1 cellular context compared by ENCODE assay signal in the genomic region with DNA sequence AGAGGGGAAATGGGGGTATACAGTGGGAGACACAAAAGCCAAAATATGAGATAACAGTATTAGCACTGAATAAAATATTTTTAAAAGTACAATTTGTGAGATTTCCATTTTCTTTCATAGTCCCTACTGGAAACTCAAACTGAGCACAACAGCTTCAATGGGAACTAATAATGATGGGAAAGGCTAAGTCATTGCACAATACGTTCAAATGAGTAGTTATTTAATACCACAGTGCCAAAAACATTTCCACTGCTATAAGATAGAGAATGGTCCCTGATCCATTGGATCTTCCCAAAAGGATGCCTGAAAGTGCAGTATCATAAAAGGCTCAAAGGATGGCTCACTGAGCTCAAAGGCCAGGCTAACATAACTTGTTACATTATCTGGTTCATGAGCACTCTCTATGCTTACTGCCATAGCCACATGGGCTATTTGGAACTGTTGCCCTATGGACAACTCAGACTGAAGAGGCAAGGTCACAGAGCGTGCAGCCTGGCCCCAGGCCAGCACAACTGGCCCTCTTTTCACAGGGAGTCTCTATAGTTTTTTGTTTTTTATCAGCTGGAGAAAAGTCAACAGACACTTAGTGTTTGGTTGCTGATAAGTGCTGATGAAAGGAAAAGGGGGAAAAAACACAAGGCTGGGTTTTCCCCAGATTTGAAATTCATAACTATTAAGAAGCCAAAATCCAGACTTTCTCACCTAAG.
TF ChIP-seq lines count a peak whose summit lies in the region.

No MANE protein-coding gene starts in this region.

TF ChIP-seq in K562, 482 proteins besides CTCF, POLR2A, EP300 and RAD21 (continued from another document and continues in another):
- TF ChIP-seq, protein P1, sequence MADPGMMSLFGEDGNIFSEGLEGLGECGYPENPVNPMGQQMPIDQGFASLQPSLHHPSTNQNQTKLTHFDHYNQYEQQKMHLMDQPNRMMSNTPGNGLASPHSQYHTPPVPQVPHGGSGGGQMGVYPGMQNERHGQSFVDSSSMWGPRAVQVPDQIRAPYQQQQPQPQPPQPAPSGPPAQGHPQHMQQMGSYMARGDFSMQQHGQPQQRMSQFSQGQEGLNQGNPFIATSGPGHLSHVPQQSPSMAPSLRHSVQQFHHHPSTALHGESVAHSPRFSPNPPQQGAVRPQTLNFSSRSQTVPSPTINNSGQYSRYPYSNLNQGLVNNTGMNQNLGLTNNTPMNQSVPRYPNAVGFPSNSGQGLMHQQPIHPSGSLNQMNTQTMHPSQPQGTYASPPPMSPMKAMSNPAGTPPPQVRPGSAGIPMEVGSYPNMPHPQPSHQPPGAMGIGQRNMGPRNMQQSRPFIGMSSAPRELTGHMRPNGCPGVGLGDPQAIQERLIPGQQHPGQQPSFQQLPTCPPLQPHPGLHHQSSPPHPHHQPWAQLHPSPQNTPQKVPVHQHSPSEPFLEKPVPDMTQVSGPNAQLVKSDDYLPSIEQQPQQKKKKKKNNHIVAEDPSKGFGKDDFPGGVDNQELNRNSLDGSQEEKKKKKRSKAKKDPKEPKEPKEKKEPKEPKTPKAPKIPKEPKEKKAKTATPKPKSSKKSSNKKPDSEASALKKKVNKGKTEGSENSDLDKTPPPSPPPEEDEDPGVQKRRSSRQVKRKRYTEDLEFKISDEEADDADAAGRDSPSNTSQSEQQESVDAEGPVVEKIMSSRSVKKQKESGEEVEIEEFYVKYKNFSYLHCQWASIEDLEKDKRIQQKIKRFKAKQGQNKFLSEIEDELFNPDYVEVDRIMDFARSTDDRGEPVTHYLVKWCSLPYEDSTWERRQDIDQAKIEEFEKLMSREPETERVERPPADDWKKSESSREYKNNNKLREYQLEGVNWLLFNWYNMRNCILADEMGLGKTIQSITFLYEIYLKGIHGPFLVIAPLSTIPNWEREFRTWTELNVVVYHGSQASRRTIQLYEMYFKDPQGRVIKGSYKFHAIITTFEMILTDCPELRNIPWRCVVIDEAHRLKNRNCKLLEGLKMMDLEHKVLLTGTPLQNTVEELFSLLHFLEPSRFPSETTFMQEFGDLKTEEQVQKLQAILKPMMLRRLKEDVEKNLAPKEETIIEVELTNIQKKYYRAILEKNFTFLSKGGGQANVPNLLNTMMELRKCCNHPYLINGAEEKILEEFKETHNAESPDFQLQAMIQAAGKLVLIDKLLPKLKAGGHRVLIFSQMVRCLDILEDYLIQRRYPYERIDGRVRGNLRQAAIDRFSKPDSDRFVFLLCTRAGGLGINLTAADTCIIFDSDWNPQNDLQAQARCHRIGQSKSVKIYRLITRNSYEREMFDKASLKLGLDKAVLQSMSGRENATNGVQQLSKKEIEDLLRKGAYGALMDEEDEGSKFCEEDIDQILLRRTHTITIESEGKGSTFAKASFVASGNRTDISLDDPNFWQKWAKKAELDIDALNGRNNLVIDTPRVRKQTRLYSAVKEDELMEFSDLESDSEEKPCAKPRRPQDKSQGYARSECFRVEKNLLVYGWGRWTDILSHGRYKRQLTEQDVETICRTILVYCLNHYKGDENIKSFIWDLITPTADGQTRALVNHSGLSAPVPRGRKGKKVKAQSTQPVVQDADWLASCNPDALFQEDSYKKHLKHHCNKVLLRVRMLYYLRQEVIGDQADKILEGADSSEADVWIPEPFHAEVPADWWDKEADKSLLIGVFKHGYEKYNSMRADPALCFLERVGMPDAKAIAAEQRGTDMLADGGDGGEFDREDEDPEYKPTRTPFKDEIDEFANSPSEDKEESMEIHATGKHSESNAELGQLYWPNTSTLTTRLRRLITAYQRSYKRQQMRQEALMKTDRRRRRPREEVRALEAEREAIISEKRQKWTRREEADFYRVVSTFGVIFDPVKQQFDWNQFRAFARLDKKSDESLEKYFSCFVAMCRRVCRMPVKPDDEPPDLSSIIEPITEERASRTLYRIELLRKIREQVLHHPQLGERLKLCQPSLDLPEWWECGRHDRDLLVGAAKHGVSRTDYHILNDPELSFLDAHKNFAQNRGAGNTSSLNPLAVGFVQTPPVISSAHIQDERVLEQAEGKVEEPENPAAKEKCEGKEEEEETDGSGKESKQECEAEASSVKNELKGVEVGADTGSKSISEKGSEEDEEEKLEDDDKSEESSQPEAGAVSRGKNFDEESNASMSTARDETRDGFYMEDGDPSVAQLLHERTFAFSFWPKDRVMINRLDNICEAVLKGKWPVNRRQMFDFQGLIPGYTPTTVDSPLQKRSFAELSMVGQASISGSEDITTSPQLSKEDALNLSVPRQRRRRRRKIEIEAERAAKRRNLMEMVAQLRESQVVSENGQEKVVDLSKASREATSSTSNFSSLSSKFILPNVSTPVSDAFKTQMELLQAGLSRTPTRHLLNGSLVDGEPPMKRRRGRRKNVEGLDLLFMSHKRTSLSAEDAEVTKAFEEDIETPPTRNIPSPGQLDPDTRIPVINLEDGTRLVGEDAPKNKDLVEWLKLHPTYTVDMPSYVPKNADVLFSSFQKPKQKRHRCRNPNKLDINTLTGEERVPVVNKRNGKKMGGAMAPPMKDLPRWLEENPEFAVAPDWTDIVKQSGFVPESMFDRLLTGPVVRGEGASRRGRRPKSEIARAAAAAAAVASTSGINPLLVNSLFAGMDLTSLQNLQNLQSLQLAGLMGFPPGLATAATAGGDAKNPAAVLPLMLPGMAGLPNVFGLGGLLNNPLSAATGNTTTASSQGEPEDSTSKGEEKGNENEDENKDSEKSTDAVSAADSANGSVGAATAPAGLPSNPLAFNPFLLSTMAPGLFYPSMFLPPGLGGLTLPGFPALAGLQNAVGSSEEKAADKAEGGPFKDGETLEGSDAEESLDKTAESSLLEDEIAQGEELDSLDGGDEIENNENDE (IDR thresholded peaks at IDR 0.05; ENCODE audit: low read depth, low read length): no peak
- TF ChIP-seq PML (IDR thresholded peaks at IDR 0.05; ENCODE audit: low read length) (peak; percentile 60), FOXM1 (IDR thresholded peaks at IDR 0.05; ENCODE audit: low read depth) (peak; percentile 86), FOXM1 (CRISPR knock-in tag; IDR thresholded peaks at IDR 0.05; ENCODE audit: low read depth) (no peak), ZNF766 (CRISPR knock-in tag; conservative IDR thresholded peaks at IDR 0.05) (peak; percentile 39; the same call in 1 of the 2 replicates), JUND (IDR thresholded peaks at IDR 0.05; ENCODE audit: borderline replicate concordance, low read depth, low read length) (peak; percentile 63; the same call in 1 of the 2 replicates), JUND (tag; IDR thresholded peaks at IDR 0.05; ENCODE audit: borderline replicate concordance, low read depth, low read length) (peak; percentile 45; the same call in 1 of the 3 replicates), NR2C2 (CRISPR knock-in tag; IDR thresholded peaks at IDR 0.05) (no peak), NR2C2 (tag; IDR thresholded peaks at IDR 0.05) (peak; percentile 68), MYBL2 (IDR thresholded peaks at IDR 0.05; ENCODE audit: low read depth) (peak; percentile 8; the same call in 1 of the 2 replicates), MYBL2 (CRISPR knock-in tag; IDR thresholded peaks at IDR 0.05; ENCODE audit: borderline replicate concordance) (no peak), CCNT2 (IDR thresholded peaks at IDR 0.05; ENCODE audit: borderline replicate concordance, extremely low read depth, insufficient read length, low read depth, low read length) (peak; percentile 25), GATAD2A (IDR thresholded peaks at IDR 0.05) (peak; percentile 65; the same call in 1 of the 2 replicates), TEAD4 (IDR thresholded peaks at IDR 0.05; ENCODE audit: low read length) (peak; percentile 85), TEAD4 (CRISPR knock-in tag; IDR thresholded peaks at IDR 0.05; ENCODE audit: borderline replicate concordance) (no peak), MEIS2 (IDR thresholded peaks at IDR 0.05; ENCODE audit: partially characterized antibody) (peak; percentile 58), EHMT2 (IDR thresholded peaks at IDR 0.05) (peak; percentile 72; the same call in 1 of the 2 replicates), C11orf30 (IDR thresholded peaks at IDR 0.05; ENCODE audit: low read depth) (peak; percentile 85), FOXK2 (conservative IDR thresholded peaks at IDR 0.05 in 1 of 2, IDR thresholded peaks at IDR 0.05 in 1 of 2; ENCODE audit: low read depth in 2 of 2) (peak; percentile 70 to 79)
- TF ChIP-seq, protein P2, sequence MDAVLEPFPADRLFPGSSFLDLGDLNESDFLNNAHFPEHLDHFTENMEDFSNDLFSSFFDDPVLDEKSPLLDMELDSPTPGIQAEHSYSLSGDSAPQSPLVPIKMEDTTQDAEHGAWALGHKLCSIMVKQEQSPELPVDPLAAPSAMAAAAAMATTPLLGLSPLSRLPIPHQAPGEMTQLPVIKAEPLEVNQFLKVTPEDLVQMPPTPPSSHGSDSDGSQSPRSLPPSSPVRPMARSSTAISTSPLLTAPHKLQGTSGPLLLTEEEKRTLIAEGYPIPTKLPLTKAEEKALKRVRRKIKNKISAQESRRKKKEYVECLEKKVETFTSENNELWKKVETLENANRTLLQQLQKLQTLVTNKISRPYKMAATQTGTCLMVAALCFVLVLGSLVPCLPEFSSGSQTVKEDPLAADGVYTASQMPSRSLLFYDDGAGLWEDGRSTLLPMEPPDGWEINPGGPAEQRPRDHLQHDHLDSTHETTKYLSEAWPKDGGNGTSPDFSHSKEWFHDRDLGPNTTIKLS (IDR thresholded peaks at IDR 0.05; ENCODE audit: borderline replicate concordance, low read depth): peak; percentile 21; the same call in 1 of the 2 replicates
- TF ChIP-seq, protein P3, sequence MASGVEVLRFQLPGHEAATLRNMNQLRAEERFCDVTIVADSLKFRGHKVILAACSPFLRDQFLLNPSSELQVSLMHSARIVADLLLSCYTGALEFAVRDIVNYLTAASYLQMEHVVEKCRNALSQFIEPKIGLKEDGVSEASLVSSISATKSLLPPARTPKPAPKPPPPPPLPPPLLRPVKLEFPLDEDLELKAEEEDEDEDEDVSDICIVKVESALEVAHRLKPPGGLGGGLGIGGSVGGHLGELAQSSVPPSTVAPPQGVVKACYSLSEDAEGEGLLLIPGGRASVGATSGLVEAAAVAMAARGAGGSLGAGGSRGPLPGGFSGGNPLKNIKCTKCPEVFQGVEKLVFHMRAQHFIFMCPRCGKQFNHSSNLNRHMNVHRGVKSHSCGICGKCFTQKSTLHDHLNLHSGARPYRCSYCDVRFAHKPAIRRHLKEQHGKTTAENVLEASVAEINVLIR (CRISPR knock-in tag; IDR thresholded peaks at IDR 0.05): no peak
- TF ChIP-seq, protein P4, sequence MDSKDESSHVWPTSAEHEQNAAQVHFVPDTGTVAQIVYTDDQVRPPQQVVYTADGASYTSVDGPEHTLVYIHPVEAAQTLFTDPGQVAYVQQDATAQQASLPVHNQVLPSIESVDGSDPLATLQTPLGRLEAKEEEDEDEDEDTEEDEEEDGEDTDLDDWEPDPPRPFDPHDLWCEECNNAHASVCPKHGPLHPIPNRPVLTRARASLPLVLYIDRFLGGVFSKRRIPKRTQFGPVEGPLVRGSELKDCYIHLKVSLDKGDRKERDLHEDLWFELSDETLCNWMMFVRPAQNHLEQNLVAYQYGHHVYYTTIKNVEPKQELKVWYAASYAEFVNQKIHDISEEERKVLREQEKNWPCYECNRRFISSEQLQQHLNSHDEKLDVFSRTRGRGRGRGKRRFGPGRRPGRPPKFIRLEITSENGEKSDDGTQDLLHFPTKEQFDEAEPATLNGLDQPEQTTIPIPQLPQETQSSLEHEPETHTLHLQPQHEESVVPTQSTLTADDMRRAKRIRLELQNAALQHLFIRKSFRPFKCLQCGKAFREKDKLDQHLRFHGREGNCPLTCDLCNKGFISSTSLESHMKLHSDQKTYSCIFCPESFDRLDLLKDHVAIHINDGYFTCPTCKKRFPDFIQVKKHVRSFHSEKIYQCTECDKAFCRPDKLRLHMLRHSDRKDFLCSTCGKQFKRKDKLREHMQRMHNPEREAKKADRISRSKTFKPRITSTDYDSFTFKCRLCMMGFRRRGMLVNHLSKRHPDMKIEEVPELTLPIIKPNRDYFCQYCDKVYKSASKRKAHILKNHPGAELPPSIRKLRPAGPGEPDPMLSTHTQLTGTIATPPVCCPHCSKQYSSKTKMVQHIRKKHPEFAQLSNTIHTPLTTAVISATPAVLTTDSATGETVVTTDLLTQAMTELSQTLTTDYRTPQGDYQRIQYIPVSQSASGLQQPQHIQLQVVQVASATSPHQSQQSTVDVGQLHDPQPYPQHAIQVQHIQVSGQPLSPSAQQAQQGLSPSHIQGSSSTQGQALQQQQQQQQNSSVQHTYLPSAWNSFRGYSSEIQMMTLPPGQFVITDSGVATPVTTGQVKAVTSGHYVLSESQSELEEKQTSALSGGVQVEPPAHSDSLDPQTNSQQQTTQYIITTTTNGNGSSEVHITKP (IDR thresholded peaks at IDR 0.05; ENCODE audit: partially characterized antibody): peak; percentile 25
- TF ChIP-seq, protein P5, sequence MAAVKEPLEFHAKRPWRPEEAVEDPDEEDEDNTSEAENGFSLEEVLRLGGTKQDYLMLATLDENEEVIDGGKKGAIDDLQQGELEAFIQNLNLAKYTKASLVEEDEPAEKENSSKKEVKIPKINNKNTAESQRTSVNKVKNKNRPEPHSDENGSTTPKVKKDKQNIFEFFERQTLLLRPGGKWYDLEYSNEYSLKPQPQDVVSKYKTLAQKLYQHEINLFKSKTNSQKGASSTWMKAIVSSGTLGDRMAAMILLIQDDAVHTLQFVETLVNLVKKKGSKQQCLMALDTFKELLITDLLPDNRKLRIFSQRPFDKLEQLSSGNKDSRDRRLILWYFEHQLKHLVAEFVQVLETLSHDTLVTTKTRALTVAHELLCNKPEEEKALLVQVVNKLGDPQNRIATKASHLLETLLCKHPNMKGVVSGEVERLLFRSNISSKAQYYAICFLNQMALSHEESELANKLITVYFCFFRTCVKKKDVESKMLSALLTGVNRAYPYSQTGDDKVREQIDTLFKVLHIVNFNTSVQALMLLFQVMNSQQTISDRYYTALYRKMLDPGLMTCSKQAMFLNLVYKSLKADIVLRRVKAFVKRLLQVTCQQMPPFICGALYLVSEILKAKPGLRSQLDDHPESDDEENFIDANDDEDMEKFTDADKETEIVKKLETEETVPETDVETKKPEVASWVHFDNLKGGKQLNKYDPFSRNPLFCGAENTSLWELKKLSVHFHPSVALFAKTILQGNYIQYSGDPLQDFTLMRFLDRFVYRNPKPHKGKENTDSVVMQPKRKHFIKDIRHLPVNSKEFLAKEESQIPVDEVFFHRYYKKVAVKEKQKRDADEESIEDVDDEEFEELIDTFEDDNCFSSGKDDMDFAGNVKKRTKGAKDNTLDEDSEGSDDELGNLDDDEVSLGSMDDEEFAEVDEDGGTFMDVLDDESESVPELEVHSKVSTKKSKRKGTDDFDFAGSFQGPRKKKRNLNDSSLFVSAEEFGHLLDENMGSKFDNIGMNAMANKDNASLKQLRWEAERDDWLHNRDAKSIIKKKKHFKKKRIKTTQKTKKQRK (IDR thresholded peaks at IDR 0.05; ENCODE audit: borderline replicate concordance, low read depth, low read length): no peak
- TF ChIP-seq, protein P6, sequence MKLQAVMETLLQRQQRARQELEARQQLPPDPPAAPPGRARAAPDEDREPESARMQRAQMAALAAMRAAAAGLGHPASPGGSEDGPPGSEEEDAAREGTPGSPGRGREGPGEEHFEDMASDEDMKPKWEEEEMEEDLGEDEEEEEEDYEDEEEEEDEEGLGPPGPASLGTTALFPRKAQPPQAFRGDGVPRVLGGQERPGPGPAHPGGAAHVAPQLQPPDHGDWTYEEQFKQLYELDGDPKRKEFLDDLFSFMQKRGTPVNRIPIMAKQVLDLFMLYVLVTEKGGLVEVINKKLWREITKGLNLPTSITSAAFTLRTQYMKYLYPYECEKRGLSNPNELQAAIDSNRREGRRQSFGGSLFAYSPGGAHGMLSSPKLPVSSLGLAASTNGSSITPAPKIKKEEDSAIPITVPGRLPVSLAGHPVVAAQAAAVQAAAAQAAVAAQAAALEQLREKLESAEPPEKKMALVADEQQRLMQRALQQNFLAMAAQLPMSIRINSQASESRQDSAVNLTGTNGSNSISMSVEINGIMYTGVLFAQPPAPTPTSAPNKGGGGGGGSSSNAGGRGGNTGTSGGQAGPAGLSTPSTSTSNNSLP (IDR thresholded peaks at IDR 0.05; ENCODE audit: borderline replicate concordance, low read depth, low read length): peak; percentile 47; the same call in 1 of the 2 replicates
